Comparison of ENCODE assay signal across 25 cellular contexts in genomic region chr2:102789349-102790085, GRCh38. TPM values are rescaled to one million over a fixed set of nuclear protein-coding genes. Genes with fewer than 3 reads are reported as not detected.
A peak's percentile ranks its signal among the peaks of the same experiment; 100 is the strongest.
DNase-seq lines count a peak whose midpoint lies in the region; ATAC-seq and TF ChIP-seq lines count a peak whose summit lies in the region.
"Had no signal": no experiment of that assay in that cellular context is flagged by ENCODE, and none has a peak within 500 bp of the region (broad histone marks: within the 10 kb centered on the region; RNA-seq: fewer than 3 reads in every experiment).

No MANE protein-coding gene starts in this region.

- H3K4me3 ChIP-seq in dorsolateral prefrontal cortex: no peak overlapping the region
- H3K4me3 ChIP-seq: ovary, PC-9, right lobe of liver had no signal

- no peak for TF ChIP-seq CTCF in dorsolateral prefrontal cortex (IDR thresholded peaks at IDR 0.05 in 54 of 56, conservative IDR thresholded peaks at IDR 0.05 in 2 of 56; ENCODE audit: low read depth in 1 of 56, partially characterized antibody in 56 of 56)

- H3K27ac ChIP-seq in dorsolateral prefrontal cortex: peak overlapping the region in 1 of 59 donors; percentile 92
- H3K27ac ChIP-seq: 22Rv1, ovary, PC-9, right lobe of liver had no signal

- no peak for ATAC-seq in GM19023 (IDR thresholded peaks at IDR 0.05; ENCODE audit: unreplicated experiment)
- ATAC-seq: activated T-helper 17 cell treated with anti-CD3 and anti-CD28 coated beads, Interleukin-2, amount 50 U/mL, for 72 hours; left colon; naive thymus-derived CD4-positive, alpha-beta T cell had no signal

- no peaks in the 10 kb centered on the region for H3K27me3 ChIP-seq in dorsolateral prefrontal cortex
- H3K27me3 ChIP-seq: ovary, right lobe of liver had no signal

- intact Hi-C loops in dorsolateral prefrontal cortex (cut with DNase I): no loop called here

- peak; percentile 47 for DNase-seq in DMS153 (lab: John Stamatoyannopoulos, UW)
- DNase-seq in DMS153 treated with DMSO at 0.1 percent for 48 hours (lab: John Stamatoyannopoulos, UW; ENCODE audit: unreplicated experiment): no peak
- DNase-seq in MV-4-11 (lab: John Stamatoyannopoulos, UW): peak; percentile 51
- DNase-seq in NCI-H774 (lab: John Stamatoyannopoulos, UW): peak; percentile 23
- peak; percentile 6 for DNase-seq in inferior parietal cortex (ENCODE audit: extremely low spot score)
- DNase-seq in dorsolateral prefrontal cortex: no peak
- no peak for DNase-seq in NCI-H1417 treated with DMSO at 0.1 percent for 48 hours (lab: John Stamatoyannopoulos, UW)
- DNase-seq: activated CD4-positive, alpha-beta T cell treated with anti-CD3 and anti-CD28 coated beads, Interleukin-2, amount 50 U/mL, for 4 hours; activated CD8-positive, alpha-beta memory T cell treated with anti-CD3 and anti-CD28 coated beads, Interleukin-2, amount 50 U/mL, for 4 hours; CD4-positive, alpha-beta memory T cell; DND-41; effector CD8-positive, alpha-beta T cell; HFFc6; naive thymus-derived CD4-positive, alpha-beta T cell; NCI-H2081; NCI-H82; PC-9; right lobe of liver; stimulated activated CD4-positive, alpha-beta T cell treated with anti-CD3 and anti-CD28 coated beads, Interleukin-15, amount 100 ng/mL, for 24 hours; T-helper 2 cell had no signal

RNA-seq across cellular contexts. Expression of gene TMEM182, which starts 27.7 kb away (rescaled TPM):
- 1 to 10 TPM; 1.0 to 8.6 (median 4.3) TPM for total RNA-seq in dorsolateral prefrontal cortex

Comparison
In these comparisons a context has a peak if more than half of its experiments do, and no peak if none do; other contexts are left out.
1. DNase-seq: peak in DMS153 (single experiment), MV-4-11 (single experiment), NCI-H774 (single experiment) and inferior parietal cortex (single experiment); none in DMS153 treated with DMSO at 0.1 percent for 48 hours (single experiment), dorsolateral prefrontal cortex (0 of 10) and NCI-H1417 treated with DMSO at 0.1 percent for 48 hours (single experiment).